In the genomic region with DNA sequence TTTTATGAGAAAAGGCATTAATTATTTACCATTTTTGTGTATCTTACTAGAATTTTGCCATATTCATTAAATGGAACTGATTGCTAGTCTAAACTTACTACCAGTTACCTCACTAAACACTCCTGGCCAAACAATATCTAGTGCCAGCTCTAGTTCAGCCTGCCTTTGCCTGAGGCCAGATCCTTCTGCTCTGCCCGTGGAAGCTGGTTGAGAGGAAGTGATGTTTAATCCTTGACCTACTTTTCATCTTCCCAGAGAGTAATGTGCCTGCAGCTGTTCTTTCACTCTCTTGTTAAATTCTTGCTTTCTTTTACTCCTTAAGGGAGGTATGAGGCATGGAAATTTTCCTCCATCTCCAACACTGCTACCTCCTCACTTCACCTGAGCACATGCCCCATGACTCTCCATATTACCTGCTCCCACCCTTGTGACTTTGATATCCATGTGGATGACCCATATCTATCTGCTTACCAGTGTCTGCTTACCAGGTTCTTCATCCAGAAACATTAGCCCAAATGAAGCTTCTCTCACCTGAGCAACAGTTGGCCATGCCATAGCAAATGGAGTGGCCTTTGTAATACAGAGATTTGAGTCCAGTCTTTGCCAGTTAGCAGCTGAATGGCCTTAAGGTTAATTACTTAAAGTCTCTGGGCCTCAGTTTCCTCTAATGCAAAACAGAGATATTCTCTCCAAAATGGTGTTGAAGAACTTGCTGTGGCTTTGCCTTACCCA, we compare ENCODE assay signal across 10 cellular contexts. TPM values are rescaled to one million over a fixed set of nuclear protein-coding genes. Genes with fewer than 3 reads are reported as not detected.
DNase-seq lines count a peak whose midpoint lies in the region; ATAC-seq and TF ChIP-seq lines count a peak whose summit lies in the region.
"Had no signal": no experiment of that assay in that cellular context is flagged by ENCODE, and none has a peak within 500 bp of the region (broad histone marks: within the 10 kb centered on the region; RNA-seq: fewer than 3 reads in every experiment).

No MANE protein-coding gene starts in this region.

- H3K4me3 Mint-ChIP-seq in glutamatergic neuron (ENCODE audit: unreplicated experiment) = no peak overlapping the region

- no peak overlapping the region for H3K27ac Mint-ChIP-seq in glutamatergic neuron (ENCODE audit: unreplicated experiment)

- no peaks in the 10 kb centered on the region for H3K27me3 ChIP-seq in RWPE2 (ENCODE audit: insufficient read depth, poor library complexity, severe bottlenecking)
- H3K27me3 ChIP-seq in sigmoid colon = no peaks in the 10 kb centered on the region

- intact Hi-C loops in sigmoid colon (cut with DNase I) = no loop called here

- peak; percentile 7 for DNase-seq in DMS 273 (lab: John Stamatoyannopoulos, UW; ENCODE audit: unreplicated experiment)
- no peak for DNase-seq in DMS 273 treated with DMSO at 0.1 percent for 48 hours (lab: John Stamatoyannopoulos, UW)
- no peak for DNase-seq in RWPE2 (ENCODE audit: low spot score)
- DNase-seq in foreskin melanocyte = peak; percentile 53
- no peak for DNase-seq in sigmoid colon
- DNase-seq in germinal center (ENCODE audit: low spot score) = no peak
- DNase-seq in glutamatergic neuron = no peak
- DNase-seq: 8988T, NCI-H2081 treated with DMSO at 0.1 percent for 48 hours had no signal

- H3K36me3 Mint-ChIP-seq in glutamatergic neuron (ENCODE audit: unreplicated experiment) = no peaks in the 10 kb centered on the region

- TF ChIP-seq CTCF in RWPE2 (IDR thresholded peaks at IDR 0.05; ENCODE audit: poor library complexity, severe bottlenecking) = no peak
- TF ChIP-seq CTCF in sigmoid colon (IDR thresholded peaks at IDR 0.05) = no peak
- no peak for TF ChIP-seq CTCF in glutamatergic neuron (IDR thresholded peaks at IDR 0.05; ENCODE audit: partially characterized antibody, unreplicated experiment)

- H3K36me3 ChIP-seq in RWPE2 (ENCODE audit: low read depth) = 0 out of 2 replicates have a peak, but pooled peaks cover under 1% of the 10 kb centered on the region
- H3K36me3 ChIP-seq in sigmoid colon = no peaks in the 10 kb centered on the region

- peaks cover 15% of the 10 kb centered on the region for H3K4me1 Mint-ChIP-seq in glutamatergic neuron (ENCODE audit: low read depth, unreplicated experiment)

- no peak for TF ChIP-seq POLR2A in sigmoid colon (IDR thresholded peaks at IDR 0.05)

- TF ChIP-seq EP300 in sigmoid colon (IDR thresholded peaks at IDR 0.05) = no peak

- H3K9me3 ChIP-seq in RWPE2 (ENCODE audit: severe bottlenecking) = no peaks in the 10 kb centered on the region
- H3K9me3 ChIP-seq in sigmoid colon = no peaks in the 10 kb centered on the region

- H3K27ac ChIP-seq in RWPE2 (ENCODE audit: poor library complexity, severe bottlenecking) (no peak overlapping the region), sigmoid colon (peak overlapping the region in 3 of 4 donors; percentile 3 to 51 (median 42))

- 11 to 20% methylated on average over 1 of the region's 1 CpG for WGBS in sigmoid colon, 2 donors

- peaks cover 5% of the 10 kb centered on the region for H3K9me3 Mint-ChIP-seq in glutamatergic neuron (ENCODE audit: unreplicated experiment)

- H3K4me3 ChIP-seq in RWPE2 (ENCODE audit: severe bottlenecking) = no peak overlapping the region
- H3K4me3 ChIP-seq in sigmoid colon = no peak overlapping the region

- peaks cover under 1% of the 10 kb centered on the region for H3K27me3 Mint-ChIP-seq in glutamatergic neuron (ENCODE audit: unreplicated experiment)

- H3K4me1 ChIP-seq in RWPE2 (ENCODE audit: insufficient read depth, poor library complexity, severe bottlenecking) = peaks cover 12% of the 10 kb centered on the region
- peaks cover 0 to 48% (median 29%) of the 10 kb centered on the region in 4 donors for H3K4me1 ChIP-seq in sigmoid colon

- ATAC-seq in RWPE2 (ENCODE audit: low read depth) (peak; percentile 88), GM21528 (IDR thresholded peaks at IDR 0.05; ENCODE audit: low FRiP score, unreplicated experiment) (no peak)

RNA-seq across cellular contexts. Expression of a gene that starts 53.4 kb away (rescaled TPM):
- total RNA-seq in sigmoid colon = 100 to 1,000 TPM in 2 of 4 donors, 10 to 100 TPM in 2; 61.4 to 145 (median 104) TPM
- polyA plus RNA-seq in sigmoid colon = 100 to 1,000 TPM in 1 of 3 donors, 10 to 100 TPM in 2; 78.7 to 108 (median 95.3) TPM
- total RNA-seq in glutamatergic neuron (ENCODE audit: unreplicated experiment) = 74.2 TPM

RNA-seq across cellular contexts. Expression of a gene that starts 57.6 kb away (rescaled TPM):
- total RNA-seq in sigmoid colon = 10 to 100 TPM; 21.6 to 29.3 (median 26.8) TPM
- polyA plus RNA-seq in sigmoid colon = 1 to 10 TPM; 4.2 to 5.4 (median 5.1) TPM
- total RNA-seq in glutamatergic neuron (ENCODE audit: unreplicated experiment) = 12.6 TPM

RNA-seq across cellular contexts. Expression of a gene that starts 57.8 kb away (rescaled TPM):
- 1,000 to 10,000 TPM; 1,530 to 5,073 (median 3,085) TPM for total RNA-seq in sigmoid colon
- 1,000 to 10,000 TPM; 2,984 to 4,927 (median 3,091) TPM for polyA plus RNA-seq in sigmoid colon
- 1,377 TPM for total RNA-seq in glutamatergic neuron (ENCODE audit: unreplicated experiment)

Comparison
In these comparisons a context has a peak if more than half of its experiments do, and no peak if none do; other contexts are left out.
1. DNase-seq: peak in DMS 273 (single experiment) and foreskin melanocyte (single experiment); none in DMS 273 treated with DMSO at 0.1 percent for 48 hours (single experiment), RWPE2 (single experiment), sigmoid colon (single experiment), germinal center (single experiment) and glutamatergic neuron (single experiment).